9 cellular contexts compared by ENCODE assay signal in the genomic region with DNA sequence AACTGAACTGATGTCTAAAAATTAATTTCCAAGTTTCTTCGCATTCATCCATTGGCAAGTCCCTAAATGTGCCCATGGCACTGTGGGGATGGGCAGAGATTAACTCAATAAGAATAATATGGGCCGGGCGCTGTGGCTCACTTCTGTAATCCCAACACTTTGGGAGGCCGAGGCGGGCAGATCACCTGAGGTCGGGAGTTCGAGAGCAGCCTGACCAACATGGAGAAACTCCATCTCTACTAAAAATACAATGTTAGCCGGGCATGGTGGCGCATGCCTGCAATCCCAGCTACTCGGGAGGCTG. TPM values are rescaled to one million over a fixed set of nuclear protein-coding genes. Genes with fewer than 3 reads are reported as not detected.
DNase-seq lines count a peak whose midpoint lies in the region; ATAC-seq and TF ChIP-seq lines count a peak whose summit lies in the region.
"Not testable (repeated sequence)": the region's sequence is repeated elsewhere in the genome, so short reads cannot be mapped to it uniquely, and the experiment has no call there.
"Had no signal": no experiment of that assay in that cellular context is flagged by ENCODE, and none has a peak within 500 bp of the region (broad histone marks: within the 10 kb centered on the region; RNA-seq: fewer than 3 reads in every experiment).

No MANE protein-coding gene starts in this region.

- H3K4me3 Mint-ChIP-seq in GM23338 (peak overlapping the region; percentile 94), naive B cell (peak overlapping the region; percentile 86 to 97 (median 92))
- H3K4me3 Mint-ChIP-seq in activated T-helper 1 cell treated with anti-CD3 and anti-CD28 coated beads, Interleukin-12 subunit alpha, Interleukin-12 subunit beta, Interleukin-2, Interleukin-4 antibody, amounts not matched to agents 30 ng/mL and 10 ng/mL and 1 ng/mL, durations not matched to agents 14 hours and 24 hours and 36 hours = peak overlapping the region; percentile 98

- not testable (repeated sequence) for H3K27me3 ChIP-seq in GM23338 (ENCODE audit: insufficient read depth); Peyer's patch; right atrium auricular region; skeletal muscle tissue (ENCODE audit: control insufficient read depth in 3 of 3, insufficient read depth in 3 of 3, low read length in 3 of 3)

- H3K4me1 Mint-ChIP-seq in GM23338 = peaks cover 22% of the 10 kb centered on the region
- H3K4me1 Mint-ChIP-seq in activated T-helper 1 cell treated with anti-CD3 and anti-CD28 coated beads, Interleukin-12 subunit alpha, Interleukin-12 subunit beta, Interleukin-2, Interleukin-4 antibody, amounts not matched to agents 30 ng/mL and 10 ng/mL and 1 ng/mL, durations not matched to agents 14 hours and 24 hours and 36 hours (ENCODE audit: low read depth) = peaks cover 47% of the 10 kb centered on the region
- peaks cover 31 to 57% (median 48%) of the 10 kb centered on the region in 3 donors for H3K4me1 Mint-ChIP-seq in naive B cell

- H3K27me3 Mint-ChIP-seq in GM23338 (ENCODE audit: insufficient read depth, low read depth, poor library complexity) = peaks cover 11% of the 10 kb centered on the region
- H3K27me3 Mint-ChIP-seq in activated T-helper 1 cell treated with anti-CD3 and anti-CD28 coated beads, Interleukin-12 subunit alpha, Interleukin-12 subunit beta, Interleukin-2, Interleukin-4 antibody, amounts not matched to agents 30 ng/mL and 10 ng/mL and 1 ng/mL, durations not matched to agents 14 hours and 24 hours and 36 hours (ENCODE audit: insufficient read depth); naive B cell: not testable (repeated sequence)

- H3K36me3 ChIP-seq in GM23338 (ENCODE audit: insufficient read depth); Peyer's patch; right atrium auricular region; skeletal muscle tissue (ENCODE audit: control insufficient read depth in 3 of 3, insufficient read depth in 3 of 3, low read length in 3 of 3): not testable (repeated sequence)

- H3K9me2 ChIP-seq in GM23338 (ENCODE audit: insufficient read depth) = not testable (repeated sequence)

- TF ChIP-seq CTCF in 22Rv1 (IDR thresholded peaks at IDR 0.05); GM23338 (conservative IDR thresholded peaks at IDR 0.05; ENCODE audit: low read depth in 2 of 2); Peyer's patch (IDR thresholded peaks at IDR 0.05); choroid plexus epithelial cell (conservative IDR thresholded peaks at IDR 0.05; ENCODE audit: low read depth, low read length); right atrium auricular region (IDR thresholded peaks at IDR 0.05): not testable (repeated sequence)

- peaks cover 17% of the 10 kb centered on the region for H3F3A ChIP-seq in GM23338 (replicated peaks; ENCODE audit: low read depth)

- peak overlapping the region; percentile 68; the same call in 1 of the 2 replicates for H3K4me2 ChIP-seq in GM23338

- peaks cover 14% of the 10 kb centered on the region; the same call in 2 of the 3 replicates for H3K36me3 Mint-ChIP-seq in GM23338 (ENCODE audit: low read depth)
- H3K36me3 Mint-ChIP-seq in activated T-helper 1 cell treated with anti-CD3 and anti-CD28 coated beads, Interleukin-12 subunit alpha, Interleukin-12 subunit beta, Interleukin-2, Interleukin-4 antibody, amounts not matched to agents 30 ng/mL and 10 ng/mL and 1 ng/mL, durations not matched to agents 14 hours and 24 hours and 36 hours (ENCODE audit: low read depth); naive B cell: not testable (repeated sequence)

- H3K27ac ChIP-seq in 22Rv1 (peak overlapping the region; percentile 71), Peyer's patch (peak overlapping the region; percentile 86 to 90 (median 88)), right atrium auricular region (peak overlapping the region in 1 of 2 donors; percentile 91)
- not testable (repeated sequence) for H3K27ac ChIP-seq in GM23338 (ENCODE audit: low read depth); skeletal muscle tissue (ENCODE audit: low read depth, low read length)

- intact Hi-C loops in activated T-helper 1 cell treated with anti-CD3 and anti-CD28 coated beads, Interleukin-12 subunit alpha, Interleukin-12 subunit beta, Interleukin-2, Interleukin-4 antibody, amounts not matched to agents 30 ng/mL and 10 ng/mL and 1 ng/mL, durations not matched to agents 14 hours and 24 hours and 36 hours (cut with micrococcal nuclease) = loop anchor here (1.0 to 2.0 kb wide), 3 partner anchors 263 to 564 kb away; partner anchors contain the start of genes CTNNBIP1, KIF1B, LZIC and NMNAT1

- peak overlapping the region in 1 of 3 donors; percentile 90 for H3K9ac ChIP-seq in skeletal muscle tissue (ENCODE audit: low read depth in 1 of 3, low read length in 3 of 3)

- H3K79me2 ChIP-seq in GM23338 (replicated peaks; ENCODE audit: insufficient read depth) = peaks cover 68% of the 10 kb centered on the region

- TF ChIP-seq POLR2A in Peyer's patch (IDR thresholded peaks at IDR 0.05) = not testable (repeated sequence)

- ATAC-seq in GM23338; naive B cell (ENCODE audit: low read depth in 2 of 2): not testable (repeated sequence)

- H2AFZ ChIP-seq in GM23338 = peak overlapping the region; percentile 61; the same call in 1 of the 2 replicates

- H3K4me3 ChIP-seq in GM23338 (peak overlapping the region; percentile 99), Peyer's patch (peak overlapping the region; percentile 71 to 99 (median 89)), choroid plexus epithelial cell (ENCODE audit: low read depth, low read length) (peak overlapping the region; percentile 93), right atrium auricular region (peak overlapping the region; percentile 86 to 87), skeletal muscle tissue (ENCODE audit: low read length in 3 of 3) (peak overlapping the region; percentile 88 to 94 (median 90))

- DNase-seq in GM23338 (ENCODE audit: low spot score); Peyer's patch; activated T-helper 1 cell treated with anti-CD3 and anti-CD28 coated beads, Interleukin-12 subunit alpha, Interleukin-12 subunit beta, Interleukin-2, Interleukin-4 antibody, amounts not matched to agents 30 ng/mL and 10 ng/mL and 1 ng/mL, durations not matched to agents 14 hours and 24 hours and 36 hours (ENCODE audit: low spot score); choroid plexus epithelial cell (ENCODE audit: low read depth); right atrium auricular region (ENCODE audit: low spot score); naive B cell: not testable (repeated sequence)

- H3K9me3 ChIP-seq in Peyer's patch; right atrium auricular region; skeletal muscle tissue (ENCODE audit: control insufficient read depth in 3 of 3, low read length in 3 of 3): not testable (repeated sequence)

- H4K20me1 ChIP-seq in GM23338 (replicated peaks; ENCODE audit: insufficient read depth) = peaks cover 24% of the 10 kb centered on the region

- H3K9me3 Mint-ChIP-seq in GM23338; activated T-helper 1 cell treated with anti-CD3 and anti-CD28 coated beads, Interleukin-12 subunit alpha, Interleukin-12 subunit beta, Interleukin-2, Interleukin-4 antibody, amounts not matched to agents 30 ng/mL and 10 ng/mL and 1 ng/mL, durations not matched to agents 14 hours and 24 hours and 36 hours; naive B cell: not testable (repeated sequence)

- H3K27ac Mint-ChIP-seq in GM23338 = peak overlapping the region; percentile 78
- peak overlapping the region; percentile 11 for H3K27ac Mint-ChIP-seq in activated T-helper 1 cell treated with anti-CD3 and anti-CD28 coated beads, Interleukin-12 subunit alpha, Interleukin-12 subunit beta, Interleukin-2, Interleukin-4 antibody, amounts not matched to agents 30 ng/mL and 10 ng/mL and 1 ng/mL, durations not matched to agents 14 hours and 24 hours and 36 hours
- peak overlapping the region in 4 of 6 donors; percentile 84 to 96 (median 94) for H3K27ac Mint-ChIP-seq in naive B cell

- H3K4me1 ChIP-seq in GM23338 (ENCODE audit: insufficient read depth) (peaks cover 20% of the 10 kb centered on the region), Peyer's patch (peaks cover 0 to 24% (median 10%) of the 10 kb centered on the region in 4 donors), right atrium auricular region (peaks cover 0 to 32% of the 10 kb centered on the region in 2 donors), skeletal muscle tissue (ENCODE audit: control insufficient read depth in 3 of 3, insufficient read depth in 3 of 3, low read length in 3 of 3) (peaks cover 22 to 34% (median 25%) of the 10 kb centered on the region in 3 donors)

RNA-seq across cellular contexts. Expression of gene PEX14, which starts 0.5 kb away (rescaled TPM):
- 14.0 and 19.6 TPM in 2 replicates for total RNA-seq in GM23338 (2014; rRNA removed; shearing (Covaris generic))
- polyA plus RNA-seq in GM23338 (2016; fragmentation: Nextera tagmentation; extraction: Ambion mirVana) (16.4 and 17.6 TPM in 2 replicates), naive B cell (ENCODE audit: low read depth in 6 of 6) (1 to 10 TPM; 2.6 to 4.2 (median 3.6) TPM)
- total RNA-seq in Peyer's patch (10 to 100 TPM; 16.3 to 29.7 (median 26.2) TPM), right atrium auricular region (10 to 100 TPM; 13.7 to 14.5 TPM), skeletal muscle tissue (7.3 TPM)
- 22.7 and 23.5 TPM in 2 replicates for total RNA-seq in activated T-helper 1 cell treated with anti-CD3 and anti-CD28 coated beads, Interleukin-12 subunit alpha, Interleukin-12 subunit beta, Interleukin-2, Interleukin-4 antibody, amounts not matched to agents 30 ng/mL and 10 ng/mL and 1 ng/mL, durations not matched to agents 14 hours and 24 hours and 36 hours

RNA-seq across cellular contexts. Expression of gene DFFA, which starts 1.9 kb away (rescaled TPM):
- total RNA-seq in GM23338 (2014; rRNA removed; shearing (Covaris generic)) = 77.4 and 82.0 TPM in 2 replicates
- polyA plus RNA-seq in GM23338 (2016; fragmentation: Nextera tagmentation; extraction: Ambion mirVana) (61.4 and 65.2 TPM in 2 replicates), naive B cell (ENCODE audit: low read depth in 6 of 6) (10 to 100 TPM; 21.1 to 35.6 (median 23.6) TPM)
- total RNA-seq in Peyer's patch (10 to 100 TPM; 13.1 to 25.0 (median 21.9) TPM), right atrium auricular region (10 to 100 TPM; 17.6 to 19.0 TPM), skeletal muscle tissue (15.1 TPM)
- 54.7 and 60.1 TPM in 2 replicates for total RNA-seq in activated T-helper 1 cell treated with anti-CD3 and anti-CD28 coated beads, Interleukin-12 subunit alpha, Interleukin-12 subunit beta, Interleukin-2, Interleukin-4 antibody, amounts not matched to agents 30 ng/mL and 10 ng/mL and 1 ng/mL, durations not matched to agents 14 hours and 24 hours and 36 hours

RNA-seq across cellular contexts. Expression of gene CORT, which starts 24.4 kb away (rescaled TPM):
- total RNA-seq in GM23338 (2014; rRNA removed; shearing (Covaris generic)) = 0.16 TPM in 1 of 2 replicates, not detected in the other
- 0.99 and 1.4 TPM in 2 replicates for polyA plus RNA-seq in GM23338 (2016; fragmentation: Nextera tagmentation; extraction: Ambion mirVana)
- 1 to 10 TPM in 1 of 4 donors, not detected in 3; 1.6 TPM for total RNA-seq in Peyer's patch
- 0.36 and 0.37 TPM in 2 replicates for total RNA-seq in activated T-helper 1 cell treated with anti-CD3 and anti-CD28 coated beads, Interleukin-12 subunit alpha, Interleukin-12 subunit beta, Interleukin-2, Interleukin-4 antibody, amounts not matched to agents 30 ng/mL and 10 ng/mL and 1 ng/mL, durations not matched to agents 14 hours and 24 hours and 36 hours
- total RNA-seq in right atrium auricular region = not detected
- polyA plus RNA-seq in naive B cell (ENCODE audit: low read depth in 6 of 6) = not detected
- total RNA-seq in skeletal muscle tissue = 0.52 TPM
- total RNA-seq: myocyte had no signal

RNA-seq across cellular contexts. Expression of gene CENPS, which starts 44.0 kb away (rescaled TPM):
- 4.7 and 8.6 TPM in 2 replicates for total RNA-seq in GM23338 (2014; rRNA removed; shearing (Covaris generic))
- polyA plus RNA-seq in GM23338 (2016; fragmentation: Nextera tagmentation; extraction: Ambion mirVana) (22.6 and 31.3 TPM in 2 replicates), naive B cell (ENCODE audit: low read depth in 6 of 6) (10 to 100 TPM; 10.1 to 21.3 (median 14.2) TPM)
- total RNA-seq in Peyer's patch (10 to 100 TPM in 2 of 4 donors, 1 to 10 TPM in 2; 6.8 to 94.1 (median 11.8) TPM), right atrium auricular region (1 to 10 TPM; 1.9 to 3.4 TPM), skeletal muscle tissue (2.6 TPM)
- 22.1 and 23.4 TPM in 2 replicates for total RNA-seq in activated T-helper 1 cell treated with anti-CD3 and anti-CD28 coated beads, Interleukin-12 subunit alpha, Interleukin-12 subunit beta, Interleukin-2, Interleukin-4 antibody, amounts not matched to agents 30 ng/mL and 10 ng/mL and 1 ng/mL, durations not matched to agents 14 hours and 24 hours and 36 hours

Comparison
In these comparisons a context has a peak if more than half of its experiments do, and no peak if none do; other contexts are left out.
1. H3K27ac Mint-ChIP-seq: peak in every context shown above with its lines; median percentile 94 in naive B cell; 78 in GM23338; 11 in activated T-helper 1 cell treated with anti-CD3 and anti-CD28 coated beads, Interleukin-12 subunit alpha, Interleukin-12 subunit beta, Interleukin-2, Interleukin-4 antibody, amounts not matched to agents 30 ng/mL and 10 ng/mL and 1 ng/mL, durations not matched to agents 14 hours and 24 hours and 36 hours.